8 cellular contexts compared by ENCODE assay signal in the genomic region with DNA sequence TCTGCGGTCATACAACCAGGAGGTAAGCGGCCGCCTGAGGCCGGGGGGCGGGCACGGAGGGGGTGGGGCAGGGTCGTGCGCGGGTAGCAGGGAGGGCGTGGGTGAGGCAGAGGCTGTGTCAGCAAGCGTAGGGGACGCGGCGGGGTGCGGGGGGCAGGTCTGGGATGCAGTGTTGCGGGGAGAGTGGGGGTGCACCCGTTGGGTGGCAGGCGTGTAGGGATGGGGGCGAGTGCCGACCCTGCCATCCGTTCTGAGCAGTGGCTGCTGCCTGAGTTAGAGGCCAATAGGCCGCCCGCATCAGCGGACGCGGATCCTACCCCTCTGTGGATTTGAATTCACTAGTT. TPM values are rescaled to one million over a fixed set of nuclear protein-coding genes. Genes with fewer than 3 reads are reported as not detected.
A peak's percentile ranks its signal among the peaks of the same experiment; 100 is the strongest.
DNase-seq lines count a peak whose midpoint lies in the region; ATAC-seq and TF ChIP-seq lines count a peak whose summit lies in the region.

No MANE protein-coding gene starts in this region.

- 0 to 2% methylated on average over 23 to 26 of the region's 26 CpGs for WGBS in body of pancreas, 2 donors
- WGBS in lower leg skin, 2 donors, result 0 to 1% methylated on average over 23 to 25 of the region's 26 CpGs

- no peak for DNase-seq in activated naive CD4-positive, alpha-beta T cell treated with anti-CD3 and anti-CD28 coated beads, Interleukin-2, amount 10 ng/mL, durations not matched to agents 7 days and 5 days
- DNase-seq in activated naive CD4-positive, alpha-beta T cell treated with anti-CD3 and anti-CD28 coated beads, Interleukin-2, amount 50 U/mL, for 16 hours, result no peak
- DNase-seq in body of pancreas (peak in 1 of 4 donors; percentile 16), lower leg skin (ENCODE audit: low spot score in 2 of 2) (no peak), upper lobe of right lung (no peak), A172 (ENCODE audit: low spot score) (no peak), omental fat pad (ENCODE audit: low spot score) (no peak), cerebellar cortex (ENCODE audit: low spot score) (no peak)

- H3K4me1 ChIP-seq in body of pancreas (peaks cover 48% of the 10 kb centered on the region), upper lobe of right lung (peaks cover 35% of the 10 kb centered on the region)

- H3K27ac ChIP-seq in body of pancreas (peak overlapping the region; percentile 88 to 99 (median 98)), upper lobe of right lung (peak overlapping the region; percentile 99)

- H3K4me3 ChIP-seq in body of pancreas (peak overlapping the region; percentile 70 to 97), lower leg skin (ENCODE audit: low read depth, poor library complexity, severe bottlenecking) (peak overlapping the region; percentile 78), upper lobe of right lung (peak overlapping the region; percentile 88)

- H3K27ac Mint-ChIP-seq in activated naive CD4-positive, alpha-beta T cell treated with anti-CD3 and anti-CD28 coated beads, Interleukin-2, amount 10 ng/mL, durations not matched to agents 7 days and 5 days, result peak overlapping the region; percentile 100

- CTCF ChIA-PET in activated naive CD4-positive, alpha-beta T cell treated with anti-CD3 and anti-CD28 coated beads, Interleukin-2, amount 10 ng/mL, durations not matched to agents 7 days and 5 days (lab: Charles Lee), result interaction anchor here (1.3 to 1.9 kb wide), 4 partner anchors 8 to 42 kb away, joined by 3 to 4 read pairs (median 3); a partner anchor contains a TSS

- peaks cover 7% of the 10 kb centered on the region for H3K27me3 Mint-ChIP-seq in activated naive CD4-positive, alpha-beta T cell treated with anti-CD3 and anti-CD28 coated beads, Interleukin-2, amount 10 ng/mL, durations not matched to agents 7 days and 5 days

- no peak for TF ChIP-seq POLR2A in body of pancreas (IDR thresholded peaks at IDR 0.05)
- no peak for TF ChIP-seq POLR2A in lower leg skin (IDR thresholded peaks at IDR 0.05)

- H3K27me3 ChIP-seq in body of pancreas, result no peaks in the 10 kb centered on the region
- no peaks in the 10 kb centered on the region for H3K27me3 ChIP-seq in upper lobe of right lung

- H3K36me3 ChIP-seq in body of pancreas (replicated peaks in 1 of 2; ENCODE audit: insufficient read depth in 1 of 2, low read depth in 2 of 2) (peaks cover 11 to 29% of the 10 kb centered on the region in 2 donors), upper lobe of right lung (peaks cover 61% of the 10 kb centered on the region)

- peaks cover 37% of the 10 kb centered on the region for H3K36me3 Mint-ChIP-seq in activated naive CD4-positive, alpha-beta T cell treated with anti-CD3 and anti-CD28 coated beads, Interleukin-2, amount 10 ng/mL, durations not matched to agents 7 days and 5 days

- no peaks in the 10 kb centered on the region for H3K9me3 Mint-ChIP-seq in activated naive CD4-positive, alpha-beta T cell treated with anti-CD3 and anti-CD28 coated beads, Interleukin-2, amount 10 ng/mL, durations not matched to agents 7 days and 5 days

- H3K4me1 Mint-ChIP-seq in activated naive CD4-positive, alpha-beta T cell treated with anti-CD3 and anti-CD28 coated beads, Interleukin-2, amount 10 ng/mL, durations not matched to agents 7 days and 5 days, result peaks cover 41% of the 10 kb centered on the region

- intact Hi-C loops in body of pancreas (cut with DNase I) (no loop called here), lower leg skin (cut with DNase I; ENCODE audit: low total_unique reads) (loop anchor here (1.0 kb wide), 1 partner anchor 33 kb away; no protein-coding TSS in a partner anchor), upper lobe of right lung (cut with DNase I) (no loop called here)

- TF ChIP-seq CTCF in body of pancreas (IDR thresholded peaks at IDR 0.05) (no peak), lower leg skin (IDR thresholded peaks at IDR 0.05) (no peak), upper lobe of right lung (IDR thresholded peaks at IDR 0.05) (no peak), omental fat pad (IDR thresholded peaks at IDR 0.05) (no peak)

- peak overlapping the region; percentile 96 for H3K4me3 Mint-ChIP-seq in activated naive CD4-positive, alpha-beta T cell treated with anti-CD3 and anti-CD28 coated beads, Interleukin-2, amount 10 ng/mL, durations not matched to agents 7 days and 5 days

- no peaks in the 10 kb centered on the region for H3K9me3 ChIP-seq in body of pancreas
- no peaks in the 10 kb centered on the region for H3K9me3 ChIP-seq in upper lobe of right lung

- ATAC-seq in body of pancreas, result no peak
- peak; percentile 0 for ATAC-seq in upper lobe of right lung
- ATAC-seq in omental fat pad (ENCODE audit: low FRiP score), result no peak

RNA-seq across cellular contexts. Expression of a gene that starts 1.4 kb away (rescaled TPM):
- total RNA-seq in body of pancreas, result 10 to 100 TPM; 59.3 to 88.5 TPM
- 10 to 100 TPM; 58.0 to 91.2 (median 66.9) TPM for total RNA-seq in lower leg skin
- total RNA-seq in upper lobe of right lung, result 91.8 TPM
- total RNA-seq in A172 (2014; rRNA removed; shearing (Covaris generic)), result 276 and 287 TPM in 2 replicates
- 100 to 1,000 TPM in 1 of 4 donors, 10 to 100 TPM in 3; 60.6 to 104 (median 77.6) TPM for total RNA-seq in omental fat pad

RNA-seq across cellular contexts. Expression of a gene that starts 1.7 kb away (rescaled TPM):
- total RNA-seq in body of pancreas, result 10 to 100 TPM; 22.3 to 31.0 TPM
- 10 to 100 TPM; 25.5 to 33.3 (median 31.6) TPM for total RNA-seq in lower leg skin
- total RNA-seq in upper lobe of right lung, result 57.9 TPM
- total RNA-seq in A172 (2014; rRNA removed; shearing (Covaris generic)), result 11.9 and 29.8 TPM in 2 replicates
- total RNA-seq in omental fat pad, result 10 to 100 TPM; 18.4 to 29.1 (median 26.8) TPM

RNA-seq across cellular contexts. Expression of a gene that starts 16.0 kb away (rescaled TPM):
- total RNA-seq in body of pancreas, result not detected
- not detected for total RNA-seq in lower leg skin
- not detected for total RNA-seq in upper lobe of right lung
- total RNA-seq in A172 (2014; rRNA removed; shearing (Covaris generic)), result not detected in 2 replicates
- total RNA-seq in omental fat pad, result not detected

RNA-seq across cellular contexts. Expression of a gene that starts 27.3 kb away (rescaled TPM):
- total RNA-seq in body of pancreas (10 to 100 TPM; 22.1 to 22.6 TPM), lower leg skin (10 to 100 TPM; 12.6 to 18.4 (median 14.2) TPM), upper lobe of right lung (15.7 TPM), omental fat pad (10 to 100 TPM in 3 of 4 donors, 1 to 10 TPM in 1; 6.8 to 19.2 (median 12.2) TPM)
- 17.5 and 19.7 TPM in 2 replicates for total RNA-seq in A172 (2014; rRNA removed; shearing (Covaris generic))

RNA-seq across cellular contexts. Expression of a gene that starts 27.9 kb away (rescaled TPM):
- total RNA-seq in body of pancreas (10 to 100 TPM; 40.2 to 52.4 TPM), lower leg skin (100 to 1,000 TPM in 1 of 4 donors, 10 to 100 TPM in 3; 65.1 to 115 (median 90.8) TPM), upper lobe of right lung (89.9 TPM), omental fat pad (100 to 1,000 TPM in 1 of 4 donors, 10 to 100 TPM in 3; 69.6 to 124 (median 78.2) TPM)
- 279 and 376 TPM in 2 replicates for total RNA-seq in A172 (2014; rRNA removed; shearing (Covaris generic))
